In genomic region chr13:94701313-94702180, GRCh38 we compare ENCODE assay signal across 15 cellular contexts. TPM values are rescaled to one million over a fixed set of nuclear protein-coding genes. Genes with fewer than 3 reads are reported as not detected.
"Had no signal": no experiment of that assay in that cellular context is flagged by ENCODE, and none has a peak within 500 bp of the region (broad histone marks: within the 10 kb centered on the region; RNA-seq: fewer than 3 reads in every experiment).

No MANE protein-coding gene starts in this region.

- H2AFZ ChIP-seq: parathyroid adenoma had no signal

- H3K9ac ChIP-seq: parathyroid adenoma had no signal

- H3K9me3 ChIP-seq: esophagus squamous epithelium, thoracic aorta had no signal

- ATAC-seq: activated T-cell treated with anti-CD3 and anti-CD28 coated beads, Interleukin-2, amount 50 U/mL, for 4 hours; left colon had no signal

- FAIRE-seq: endothelial cell of umbilical vein had no signal

- H3K79me2 ChIP-seq: parathyroid adenoma had no signal

- DNase-seq: activated effector memory CD4-positive, alpha-beta T cell treated with anti-CD3 and anti-CD28 coated beads, Interleukin-2, amount 50 U/mL, for 16 hours; activated T-cell treated with anti-CD3 and anti-CD28 coated beads, Interleukin-2, amount 50 U/mL, for 4 hours; brain microvascular endothelial cell; cortex of kidney; effector CD4-positive, alpha-beta T cell; esophagus squamous epithelium; left colon; midbrain; stimulated activated CD4-positive, alpha-beta T cell treated with anti-CD3 and anti-CD28 coated beads, Interleukin-1b, Interleukin-23, amount 100 ng/mL, for 48 hours had no signal

- H3K4me1 ChIP-seq: parathyroid adenoma had no signal

- H3K4me3 ChIP-seq: esophagus squamous epithelium, thoracic aorta had no signal

- H3K36me3 ChIP-seq: brain microvascular endothelial cell, esophagus squamous epithelium, thoracic aorta had no signal

- H3K27ac ChIP-seq: brain microvascular endothelial cell, esophagus squamous epithelium, parathyroid adenoma, thoracic aorta had no signal

RNA-seq across cellular contexts. Expression of gene SOX21, which starts 10.8 kb away (rescaled TPM):
- total RNA-seq: activated T-cell treated with anti-CD3 and anti-CD28 coated beads, Interleukin-2, amount 50 U/mL, for 4 hours; endothelial cell of umbilical vein; fibroblast of villous mesenchyme; left colon; myocyte; ureter had no signal
- polyA plus RNA-seq: endothelial cell of umbilical vein had no signal
